8 cellular contexts compared by ENCODE assay signal in the genomic region with DNA sequence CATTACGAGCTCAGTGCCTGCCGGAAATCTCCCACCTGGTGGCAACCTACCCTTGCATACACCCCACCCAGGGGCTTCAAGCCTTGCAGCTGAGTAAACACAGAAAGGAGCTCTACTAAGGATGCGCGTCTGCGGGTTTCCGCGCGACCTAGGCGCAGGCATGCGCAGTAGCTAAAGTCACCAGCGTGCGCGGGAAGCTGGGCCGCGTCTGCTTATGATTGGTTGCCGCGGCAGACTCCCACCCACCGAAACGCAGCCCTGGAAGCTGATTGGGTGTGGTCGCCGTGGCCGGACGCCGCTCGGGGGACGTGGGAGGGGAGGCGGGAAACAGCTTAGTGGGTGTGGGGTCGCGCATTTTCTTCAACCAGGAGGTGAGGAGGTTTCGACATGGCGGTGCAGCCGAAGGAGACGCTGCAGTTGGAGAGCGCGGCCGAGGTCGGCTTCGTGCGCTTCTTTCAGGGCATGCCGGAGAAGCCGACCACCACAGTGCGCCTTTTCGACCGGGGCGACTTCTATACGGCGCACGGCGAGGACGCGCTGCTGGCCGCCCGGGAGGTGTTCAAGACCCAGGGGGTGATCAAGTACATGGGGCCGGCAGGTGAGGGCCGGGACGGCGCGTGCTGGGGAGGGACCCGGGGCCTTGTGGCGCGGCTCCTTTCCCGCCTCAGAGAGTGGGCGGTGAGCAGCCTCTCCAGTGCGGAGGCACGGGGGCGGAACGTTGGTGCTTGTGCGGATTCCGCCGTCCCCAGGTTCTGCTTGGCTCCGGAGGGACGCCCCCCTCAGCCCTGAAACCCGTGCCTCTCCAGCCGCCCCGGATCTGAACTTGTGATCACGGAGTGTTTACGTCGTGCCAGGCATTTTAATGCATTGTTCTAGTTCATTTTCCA. TPM values are rescaled to one million over a fixed set of nuclear protein-coding genes. Genes with fewer than 3 reads are reported as not detected.
DNase-seq lines count a peak whose midpoint lies in the region; ATAC-seq and TF ChIP-seq lines count a peak whose summit lies in the region.

MSH2 (plus strand) TSS at position 352 of the 887 bp plus-strand sequence; CDS start at position 388, 36 bp downstream.

- ATAC-seq in HG03378 (IDR thresholded peaks at IDR 0.05; ENCODE audit: unreplicated experiment) = peak; percentile 87
- ATAC-seq in activated CD4-positive, CD25-positive, alpha-beta regulatory T cell treated with anti-CD3 and anti-CD28 coated beads, Interleukin-2, amount 50 U/mL, for 24 hours = peak; percentile 95 to 96

- DNase-seq in AG20443 (ENCODE audit: low spot score) (peak; percentile 99), NCI-H460 (ENCODE audit: extremely low read depth, low read depth) (peak; percentile 86), cerebellar cortex (ENCODE audit: low spot score) (peak; percentile 94), islet precursor cell (peak; percentile 97)
- peak; percentile 88 for DNase-seq in stimulated activated CD4-positive, alpha-beta T cell treated with anti-CD3 and anti-CD28 coated beads, Interleukin-12 subunit alpha, Interleukin-12 subunit beta, amount 100 ng/mL, for 4 hours

- TF ChIP-seq POLR2A in GM19099 (IDR thresholded peaks at IDR 0.05; ENCODE audit: extremely low read depth, insufficient read length, low read depth) = peak; percentile 74

RNA-seq across cellular contexts. Expression of gene MSH2, which starts in this region (rescaled TPM):
- total RNA-seq in NCI-H460 (2014; rRNA removed; shearing (Covaris generic)) = 20.7 and 25.0 TPM in 2 replicates
- 44.5 and 60.3 TPM in 2 replicates for polyA plus RNA-seq in NCI-H460 (2014; cell fraction: nucleus; rRNA removed)

Comparison
In these comparisons a context has a peak if more than half of its experiments do, and no peak if none do; other contexts are left out.
1. Peak in every context shown above with its lines: DNase-seq and ATAC-seq.